8 cellular contexts compared by ENCODE assay signal in genomic region chr6:101275251-101275650, GRCh38.
"Had no signal": no experiment of that assay in that cellular context is flagged by ENCODE, and none has a peak within 500 bp of the region (broad histone marks: within the 10 kb centered on the region; RNA-seq: fewer than 3 reads in every experiment).

No MANE protein-coding gene starts in this region.

- H3K4me3 Mint-ChIP-seq: GM23338, H9, HFFc6, IgD-negative memory B cell had no signal

- H3K4me1 Mint-ChIP-seq: GM23338, H9, IgD-negative memory B cell had no signal

- H3K27me3 Mint-ChIP-seq: IgD-negative memory B cell had no signal

- DNase-seq: H9, HFFc6, KBM-7 had no signal

- H3K9me3 Mint-ChIP-seq: GM23338, H9, HFFc6 had no signal

- H3K4me3 ChIP-seq: GM23338 had no signal

- ATAC-seq: GM23338, HCT116, HepG2 had no signal

- H3K27ac Mint-ChIP-seq: GM23338, H9, HFFc6, IgD-negative memory B cell had no signal

- H3K36me3 Mint-ChIP-seq: IgD-negative memory B cell had no signal

- H3K27ac ChIP-seq: HL-60 had no signal
